ENCODE assay signal across 7 cellular contexts in genomic region chr22:37803195-37803635, GRCh38. TPM values are rescaled to one million over a fixed set of nuclear protein-coding genes. Genes with fewer than 3 reads are reported as not detected.
DNase-seq lines count a peak whose midpoint lies in the region; ATAC-seq and TF ChIP-seq lines count a peak whose summit lies in the region.

No MANE protein-coding gene starts in this region.

- no peak overlapping the region for H3K4me3 ChIP-seq in HEK293 (ENCODE audit: low read depth, low read length)
- H3K4me3 ChIP-seq in Panc1 (ENCODE audit: low read depth in 2 of 2, low read length in 2 of 2), result peak overlapping the region; percentile 55 to 75
- H3K4me3 ChIP-seq in rectal smooth muscle tissue (ENCODE audit: low read length), result peak overlapping the region; percentile 76

- TF ChIP-seq CTCF in HEK293 (tag by site-specific recombination; IDR thresholded peaks at IDR 0.05) (no peak), Panc1 (IDR thresholded peaks at IDR 0.05) (no peak)

- H3K27me3 ChIP-seq in Panc1 (ENCODE audit: control insufficient read depth, insufficient read depth, low read length) (no peaks in the 10 kb centered on the region), rectal smooth muscle tissue (ENCODE audit: control insufficient read depth, insufficient read depth, low read length) (no peaks in the 10 kb centered on the region)

- POLR2A ChIA-PET in HEK293 (lab: Yijun Ruan, JAX) (interaction anchor here (0.6 kb wide), 1 partner anchor 122 kb away, joined by 3 read pairs; no protein-coding TSS in a partner anchor), Panc1 (lab: Charles Lee) (no interaction called here)

- H3K9ac ChIP-seq in rectal smooth muscle tissue (ENCODE audit: low read length), result no peak overlapping the region

- ATAC-seq in Panc1, result no peak
- no peak for ATAC-seq in HG02938 (IDR thresholded peaks at IDR 0.05; ENCODE audit: unreplicated experiment)
- no peak for ATAC-seq in HG03097 (IDR thresholded peaks at IDR 0.05; ENCODE audit: low FRiP score, unreplicated experiment)
- no peak for ATAC-seq in GM18520 (IDR thresholded peaks at IDR 0.05; ENCODE audit: unreplicated experiment)

- H3K36me3 ChIP-seq in HEK293 (ENCODE audit: control insufficient read depth in 2 of 2, insufficient read depth in 1 of 2, low read length in 2 of 2) (no peaks in the 10 kb centered on the region), Panc1 (ENCODE audit: control insufficient read depth, insufficient read depth, low read length) (no peaks in the 10 kb centered on the region; the same call in 1 of the 2 replicates), rectal smooth muscle tissue (ENCODE audit: control insufficient read depth, insufficient read depth, low read length) (no peaks in the 10 kb centered on the region)

- BruUV-seq in Panc1 (replicated peaks; lab: Mats Ljungman, UMichigan), result no TSS peak

- peaks cover 6% of the 10 kb centered on the region; the same call in 1 of the 2 replicates for H3K4me1 ChIP-seq in HEK293 (ENCODE audit: control insufficient read depth, insufficient read depth, low read length)
- peaks cover 11% of the 10 kb centered on the region for H3K4me1 ChIP-seq in Panc1 (ENCODE audit: control insufficient read depth, insufficient read depth, low read length)
- peaks cover 12% of the 10 kb centered on the region for H3K4me1 ChIP-seq in rectal smooth muscle tissue (ENCODE audit: control insufficient read depth, insufficient read depth, low read length)

- TF ChIP-seq POLR2A in erythroblast (IDR thresholded peaks at IDR 0.05; ENCODE audit: low read length), result peak; percentile 19

- intact Hi-C loops in Panc1 (cut with micrococcal nuclease; ENCODE audit: unreplicated experiment), result no loop called here

- CTCF ChIA-PET in HEK293 (lab: Yijun Ruan, JAX), result interaction anchor here (0.7 to 1.1 kb wide), 2 partner anchors 20 to 259 kb away, joined by 4 to 5 read pairs; no protein-coding TSS in a partner anchor
- CTCF ChIA-PET in Panc1 (lab: Charles Lee), result no interaction called here

- in situ Hi-C loops in Panc1 (cut with HindIII; ENCODE audit: low pct_unique_long_range_greater_than_20kb, low sequenced_read_pairs), result no loop called here

- no peaks in the 10 kb centered on the region for H3K9me3 ChIP-seq in HEK293 (ENCODE audit: control insufficient read depth, insufficient read depth, low read depth, low read length)
- no peaks in the 10 kb centered on the region for H3K9me3 ChIP-seq in Panc1 (ENCODE audit: control insufficient read depth, insufficient read depth, low read depth, low read length)

- DNase-seq in Panc1 (ENCODE audit: low read depth, low spot score), result no peak
- DNase-seq in erythroblast (lab: John Stamatoyannopoulos, UW), result peak; percentile 97

- H3K27ac ChIP-seq in HEK293 (ENCODE audit: extremely low read depth, low read depth, low read length) (no peak overlapping the region), Panc1 (ENCODE audit: low read length) (peak overlapping the region; percentile 81), rectal smooth muscle tissue (ENCODE audit: low read depth, low read length) (no peak overlapping the region)

TF ChIP-seq in HEK293, 187 proteins besides CTCF, POLR2A, EP300 and RAD21:
- TF ChIP-seq ZNF843 (tag by site-specific recombination; IDR thresholded peaks at IDR 0.05) (no peak), ZNF37A (tag by site-specific recombination; IDR thresholded peaks at IDR 0.05) (no peak), ZNF768 (tag by site-specific recombination; IDR thresholded peaks at IDR 0.05) (no peak), ZNF2 (tag by site-specific recombination; IDR thresholded peaks at IDR 0.05) (no peak), ZBTB17 (tag by site-specific recombination; IDR thresholded peaks at IDR 0.05) (no peak), ZNF133 (tag by site-specific recombination; IDR thresholded peaks at IDR 0.05) (no peak), ZFHX2 (tag by site-specific recombination; conservative IDR thresholded peaks at IDR 0.05) (peak; percentile 72; the same call in 1 of the 2 replicates), ZNF660 (tag by site-specific recombination; IDR thresholded peaks at IDR 0.05) (no peak), ZFP41 (tag by site-specific recombination; IDR thresholded peaks at IDR 0.05; ENCODE audit: borderline replicate concordance) (no peak), WT1 (tag by site-specific recombination; IDR thresholded peaks at IDR 0.05) (peak; percentile 61; the same call in 1 of the 2 replicates), ZNF366 (tag by site-specific recombination; conservative IDR thresholded peaks at IDR 0.05) (peak; percentile 17; the same call in 1 of the 2 replicates), ZNF585B (tag by site-specific recombination; IDR thresholded peaks at IDR 0.05) (no peak), ZNF558 (tag by site-specific recombination; IDR thresholded peaks at IDR 0.05) (no peak), GLIS2 (tag by site-specific recombination; IDR thresholded peaks at IDR 0.05) (peak; percentile 37; the same call in 1 of the 2 replicates), ZNF114 (tag by site-specific recombination; IDR thresholded peaks at IDR 0.05) (no peak), EGR2 (tag by site-specific recombination; IDR thresholded peaks at IDR 0.05; ENCODE audit: low read depth) (peak; percentile 70), BCL11A (tag by site-specific recombination; IDR thresholded peaks at IDR 0.05; ENCODE audit: low read depth) (peak; percentile 50; the same call in 1 of the 2 replicates), ZIC2 (tag by site-specific recombination; IDR thresholded peaks at IDR 0.05) (0 out of 2 replicates have a peak, but pooled peaks have one; percentile 16), ZNF600 (tag by site-specific recombination; IDR thresholded peaks at IDR 0.05) (no peak), BCL11B (tag by site-specific recombination; IDR thresholded peaks at IDR 0.05; ENCODE audit: low read depth) (peak; percentile 96), ZEB2 (tag by site-specific recombination; IDR thresholded peaks at IDR 0.05) (peak; percentile 51; the same call in 1 of the 2 replicates), ZNF677 (tag by site-specific recombination; IDR thresholded peaks at IDR 0.05) (no peak), ZNF146 (tag by site-specific recombination; IDR thresholded peaks at IDR 0.05) (no peak), ZBTB48 (tag by site-specific recombination; IDR thresholded peaks at IDR 0.05) (no peak)
- TF ChIP-seq, protein P1, sequence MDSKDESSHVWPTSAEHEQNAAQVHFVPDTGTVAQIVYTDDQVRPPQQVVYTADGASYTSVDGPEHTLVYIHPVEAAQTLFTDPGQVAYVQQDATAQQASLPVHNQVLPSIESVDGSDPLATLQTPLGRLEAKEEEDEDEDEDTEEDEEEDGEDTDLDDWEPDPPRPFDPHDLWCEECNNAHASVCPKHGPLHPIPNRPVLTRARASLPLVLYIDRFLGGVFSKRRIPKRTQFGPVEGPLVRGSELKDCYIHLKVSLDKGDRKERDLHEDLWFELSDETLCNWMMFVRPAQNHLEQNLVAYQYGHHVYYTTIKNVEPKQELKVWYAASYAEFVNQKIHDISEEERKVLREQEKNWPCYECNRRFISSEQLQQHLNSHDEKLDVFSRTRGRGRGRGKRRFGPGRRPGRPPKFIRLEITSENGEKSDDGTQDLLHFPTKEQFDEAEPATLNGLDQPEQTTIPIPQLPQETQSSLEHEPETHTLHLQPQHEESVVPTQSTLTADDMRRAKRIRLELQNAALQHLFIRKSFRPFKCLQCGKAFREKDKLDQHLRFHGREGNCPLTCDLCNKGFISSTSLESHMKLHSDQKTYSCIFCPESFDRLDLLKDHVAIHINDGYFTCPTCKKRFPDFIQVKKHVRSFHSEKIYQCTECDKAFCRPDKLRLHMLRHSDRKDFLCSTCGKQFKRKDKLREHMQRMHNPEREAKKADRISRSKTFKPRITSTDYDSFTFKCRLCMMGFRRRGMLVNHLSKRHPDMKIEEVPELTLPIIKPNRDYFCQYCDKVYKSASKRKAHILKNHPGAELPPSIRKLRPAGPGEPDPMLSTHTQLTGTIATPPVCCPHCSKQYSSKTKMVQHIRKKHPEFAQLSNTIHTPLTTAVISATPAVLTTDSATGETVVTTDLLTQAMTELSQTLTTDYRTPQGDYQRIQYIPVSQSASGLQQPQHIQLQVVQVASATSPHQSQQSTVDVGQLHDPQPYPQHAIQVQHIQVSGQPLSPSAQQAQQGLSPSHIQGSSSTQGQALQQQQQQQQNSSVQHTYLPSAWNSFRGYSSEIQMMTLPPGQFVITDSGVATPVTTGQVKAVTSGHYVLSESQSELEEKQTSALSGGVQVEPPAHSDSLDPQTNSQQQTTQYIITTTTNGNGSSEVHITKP (tag by site-specific recombination; IDR thresholded peaks at IDR 0.05), result peak; percentile 95

RNA-seq across cellular contexts. Expression of gene GCAT, which starts 4.5 kb away (rescaled TPM):
- total RNA-seq in Panc1 (2021; ENCODE audit: unreplicated experiment), result 11.2 TPM
- polyA plus RNA-seq in Panc1 (2012; ENCODE audit: insufficient read length), result 10.0 TPM

RNA-seq across cellular contexts. Expression of gene GALR3, which starts 20.0 kb away (rescaled TPM):
- total RNA-seq in Panc1 (2021; ENCODE audit: unreplicated experiment), result not detected
- polyA plus RNA-seq in Panc1 (2012; ENCODE audit: insufficient read length), result not detected

RNA-seq across cellular contexts. Expression of gene ANKRD54, which starts 40.9 kb away (rescaled TPM):
- total RNA-seq in Panc1 (2021; ENCODE audit: unreplicated experiment), result 28.1 TPM
- polyA plus RNA-seq in Panc1 (2012; ENCODE audit: insufficient read length), result 37.0 TPM

RNA-seq across cellular contexts. Expression of gene EIF3L, which starts 46.0 kb away (rescaled TPM):
- 211 TPM for total RNA-seq in Panc1 (2021; ENCODE audit: unreplicated experiment)
- 226 TPM for polyA plus RNA-seq in Panc1 (2012; ENCODE audit: insufficient read length)
